23 cellular contexts compared by ENCODE assay signal in the genomic region with DNA sequence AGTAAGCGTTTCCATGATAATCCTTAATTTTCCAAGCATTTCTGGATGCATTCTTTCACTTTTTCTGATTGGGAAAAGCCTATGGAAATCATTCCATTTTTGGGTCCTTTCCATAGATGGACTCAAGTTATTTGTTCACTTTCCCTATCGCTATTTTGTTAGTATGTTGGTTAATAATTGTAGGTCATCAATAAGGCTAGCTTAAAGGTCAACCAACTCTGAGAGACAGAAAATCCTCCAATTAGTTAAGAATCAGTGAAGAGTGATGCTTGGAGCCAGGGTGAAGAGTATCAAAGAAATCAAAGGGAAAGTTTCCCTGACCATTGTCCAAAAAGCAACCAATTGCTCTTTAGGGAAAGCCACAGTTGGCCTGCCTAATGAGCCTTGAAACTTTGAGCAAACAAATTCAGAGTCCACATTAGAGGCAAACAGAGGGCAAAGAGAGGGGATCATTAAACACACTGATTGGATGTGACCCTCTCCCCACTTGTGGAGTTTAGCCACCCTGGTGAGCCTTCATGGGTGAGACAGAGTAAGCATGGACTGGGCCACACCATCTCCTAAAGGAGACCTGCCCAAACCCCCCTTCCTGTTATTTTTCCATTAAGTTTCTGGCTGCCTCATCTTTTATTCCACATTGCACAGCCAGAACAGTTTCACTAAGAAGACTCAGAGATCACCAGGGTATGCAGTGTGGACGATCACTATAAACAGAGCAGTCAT.
DNase-seq lines count a peak whose midpoint lies in the region; ATAC-seq and TF ChIP-seq lines count a peak whose summit lies in the region.
"Had no signal": no experiment of that assay in that cellular context is flagged by ENCODE, and none has a peak within 500 bp of the region (broad histone marks: within the 10 kb centered on the region; RNA-seq: fewer than 3 reads in every experiment).

No MANE protein-coding gene starts in this region.

- DNase-seq in NCI-H526 (lab: John Stamatoyannopoulos, UW), result peak; percentile 21 to 25
- DNase-seq in NCI-H526 treated with DMSO at 0.1 percent for 48 hours (lab: John Stamatoyannopoulos, UW), result no peak
- peak; percentile 28 for DNase-seq in kidney tubule cell (ENCODE audit: low spot score)
- no peak for DNase-seq in activated gamma-delta T cell (lab: John Stamatoyannopoulos, UW)
- DNase-seq in GM10248 (ENCODE audit: extremely low spot score), result no peak
- no peak for DNase-seq in DMS153 treated with DMSO at 0.1 percent for 48 hours (lab: John Stamatoyannopoulos, UW; ENCODE audit: unreplicated experiment)
- DNase-seq: BE2C; Caco-2; CD4-positive, CD25-positive, alpha-beta regulatory T cell; DMS153; GF-D8; KBM-7; NCI-H1436; NCI-H1930; NCI-H226; NCI-H748 treated with DMSO at 0.1 percent for 48 hours; NK-92 treated with Interleukin-12 subunit alpha and Interleukin-12 subunit beta, amount 100 ng/mL, for 24 hours; Peyer's patch had no signal

- no peak overlapping the region for H3K4me3 Mint-ChIP-seq in nephron
- H3K4me3 Mint-ChIP-seq: CD4-positive, CD25-positive, alpha-beta regulatory T cell; GM23338 had no signal

- H3K36me3 Mint-ChIP-seq in nephron (ENCODE audit: low read depth), result no peaks in the 10 kb centered on the region
- H3K36me3 Mint-ChIP-seq: CD4-positive, CD25-positive, alpha-beta regulatory T cell had no signal

- peaks cover 53% of the 10 kb centered on the region for H3K4me1 Mint-ChIP-seq in nephron
- H3K4me1 Mint-ChIP-seq: CD4-positive, CD25-positive, alpha-beta regulatory T cell; GM23338 had no signal

- TF ChIP-seq CTCF in nephron (IDR thresholded peaks at IDR 0.05; ENCODE audit: unreplicated experiment in 3 of 3) (no peak), GM10248 (IDR thresholded peaks at IDR 0.05; ENCODE audit: control extremely low read depth, extremely low read depth, low read depth, missing control alignments) (no peak)

- POLR2A ChIA-PET in GM10248 (lab: Yijun Ruan, JAX), result no interaction called here

- ATAC-seq in GM18517 (IDR thresholded peaks at IDR 0.05; ENCODE audit: unreplicated experiment), result no peak
- ATAC-seq: GM12878, GM23338, Right ventricle myocardium inferior had no signal

- H3K9me3 Mint-ChIP-seq in nephron, result peaks cover 5% of the 10 kb centered on the region
- H3K9me3 Mint-ChIP-seq: GM23338 had no signal

- CTCF ChIA-PET in GM10248 (lab: Yijun Ruan, JAX), result no interaction called here

- peak overlapping the region; percentile 84 to 96 (median 88) for H3K27ac Mint-ChIP-seq in nephron
- H3K27ac Mint-ChIP-seq: CD4-positive, CD25-positive, alpha-beta regulatory T cell; GM23338 had no signal

- peaks cover 5% of the 10 kb centered on the region for H3K27me3 Mint-ChIP-seq in nephron (ENCODE audit: low read depth)

Comparison
In these comparisons a context has a peak if more than half of its experiments do, and no peak if none do; other contexts are left out.
1. DNase-seq: peak in NCI-H526 (2 of 2) and kidney tubule cell (single experiment); none in NCI-H526 treated with DMSO at 0.1 percent for 48 hours (single experiment), activated gamma-delta T cell (single experiment), GM10248 (single experiment) and DMS153 treated with DMSO at 0.1 percent for 48 hours (single experiment).